28 cellular contexts compared by ENCODE assay signal in genomic region chr2:68390600-68390999, GRCh38.
DNase-seq lines count a peak whose midpoint lies in the region; ATAC-seq, FAIRE-seq and TF ChIP-seq lines count a peak whose summit lies in the region.
"Had no signal": no experiment of that assay in that cellular context is flagged by ENCODE, and none has a peak within 500 bp of the region (broad histone marks: within the 10 kb centered on the region; RNA-seq: fewer than 3 reads in every experiment).

No MANE protein-coding gene starts in this region.

- FAIRE-seq in D721Med (lab: Jason Lieb, UNC): peak; percentile 93
- FAIRE-seq: G401.6, H1 had no signal

- H3K36me3 ChIP-seq in subcutaneous abdominal adipose tissue (ENCODE audit: control insufficient read depth in 5 of 5, insufficient read depth in 5 of 5, low read length in 5 of 5): peaks cover 0 to 38% (median 4%) of the 10 kb centered on the region in 5 donors
- H3K36me3 ChIP-seq: right atrium auricular region, thoracic aorta had no signal

- H3K27ac ChIP-seq in subcutaneous abdominal adipose tissue (ENCODE audit: low read depth, low read length): peak overlapping the region; percentile 64
- H3K27ac ChIP-seq: foreskin keratinocyte, KMS-11, parathyroid adenoma, thoracic aorta had no signal

- H3K4me1 Mint-ChIP-seq in dendritic cell treated with granulocyte-macrophage colony-stimulating factor and Interleukin-4, amounts not matched to agents 40 ng/mL and 50 ng/mL, for 4 days (ENCODE audit: low read depth): peaks cover 60% of the 10 kb centered on the region

- peak overlapping the region; percentile 65 for H3K27ac Mint-ChIP-seq in dendritic cell treated with granulocyte-macrophage colony-stimulating factor and Interleukin-4, amounts not matched to agents 40 ng/mL and 50 ng/mL, for 4 days
- H3K27ac Mint-ChIP-seq: activated naive CD4-positive, alpha-beta T cell treated with anti-CD3 and anti-CD28 coated beads, Interleukin-2, amount 50 U/mL, for 24 hours; activated T-helper 1 cell treated with anti-CD3 and anti-CD28 coated beads, Interleukin-12 subunit alpha, Interleukin-12 subunit beta, Interleukin-2, Interleukin-4 antibody, amounts not matched to agents 30 ng/mL and 10 ng/mL and 1 ng/mL, durations not matched to agents 14 hours and 24 hours and 36 hours; CD8-positive, alpha-beta T cell; WTC11 had no signal

- peaks cover 100% of the 10 kb centered on the region for H3K36me3 Mint-ChIP-seq in dendritic cell treated with granulocyte-macrophage colony-stimulating factor and Interleukin-4, amounts not matched to agents 40 ng/mL and 50 ng/mL, for 4 days (ENCODE audit: low read depth)
- H3K36me3 Mint-ChIP-seq: WTC11 had no signal

- H3K9ac ChIP-seq in subcutaneous abdominal adipose tissue (ENCODE audit: low read length in 5 of 5): peak overlapping the region in 1 of 5 donors; percentile 13
- H3K9ac ChIP-seq: KMS-11, parathyroid adenoma had no signal

- no peaks in the 10 kb centered on the region for H3K27me3 ChIP-seq in subcutaneous abdominal adipose tissue (ENCODE audit: control insufficient read depth in 5 of 5, insufficient read depth in 4 of 5, low read length in 5 of 5)
- H3K27me3 ChIP-seq: right atrium auricular region had no signal

- ATAC-seq in HG02981 (IDR thresholded peaks at IDR 0.05; ENCODE audit: unreplicated experiment): no peak
- ATAC-seq: CD8-positive, alpha-beta T cell; foreskin keratinocyte; WTC11 had no signal

- no peaks in the 10 kb centered on the region for H3K27me3 Mint-ChIP-seq in dendritic cell treated with granulocyte-macrophage colony-stimulating factor and Interleukin-4, amounts not matched to agents 40 ng/mL and 50 ng/mL, for 4 days
- H3K27me3 Mint-ChIP-seq: activated naive CD4-positive, alpha-beta T cell treated with anti-CD3 and anti-CD28 coated beads, Interleukin-2, amount 50 U/mL, for 24 hours had no signal

- H3K4me1 ChIP-seq in subcutaneous abdominal adipose tissue (ENCODE audit: control insufficient read depth in 5 of 5, insufficient read depth in 5 of 5, low read length in 5 of 5): peaks cover 2 to 52% (median 29%) of the 10 kb centered on the region in 5 donors
- H3K4me1 ChIP-seq: foreskin keratinocyte, parathyroid adenoma had no signal

- no peak overlapping the region for H3K4me3 Mint-ChIP-seq in dendritic cell treated with granulocyte-macrophage colony-stimulating factor and Interleukin-4, amounts not matched to agents 40 ng/mL and 50 ng/mL, for 4 days
- H3K4me3 Mint-ChIP-seq: activated naive CD4-positive, alpha-beta T cell treated with anti-CD3 and anti-CD28 coated beads, Interleukin-2, amount 50 U/mL, for 24 hours; activated T-helper 1 cell treated with anti-CD3 and anti-CD28 coated beads, Interleukin-12 subunit alpha, Interleukin-12 subunit beta, Interleukin-2, Interleukin-4 antibody, amounts not matched to agents 30 ng/mL and 10 ng/mL and 1 ng/mL, durations not matched to agents 14 hours and 24 hours and 36 hours; CD8-positive, alpha-beta T cell; WTC11 had no signal

- intact Hi-C loops in dendritic cell treated with granulocyte-macrophage colony-stimulating factor and Interleukin-4, amounts not matched to agents 40 ng/mL and 50 ng/mL, for 4 days (cut with micrococcal nuclease): no loop called here

- H3K4me3 ChIP-seq in subcutaneous abdominal adipose tissue (ENCODE audit: low read depth in 1 of 5, low read length in 5 of 5): no peak overlapping the region
- H3K4me3 ChIP-seq: mucosa of descending colon, right atrium auricular region, thoracic aorta had no signal

- H3K9me3 ChIP-seq in subcutaneous abdominal adipose tissue (ENCODE audit: control insufficient read depth in 5 of 5, low read length in 5 of 5): no peaks in the 10 kb centered on the region
- H3K9me3 ChIP-seq: mucosa of descending colon, right atrium auricular region, thoracic aorta had no signal

- no peak for TF ChIP-seq CTCF in D721Med (IDR thresholded peaks at IDR 0.05; ENCODE audit: insufficient read depth, missing control alignments)

- H3K9me3 Mint-ChIP-seq in dendritic cell treated with granulocyte-macrophage colony-stimulating factor and Interleukin-4, amounts not matched to agents 40 ng/mL and 50 ng/mL, for 4 days: no peaks in the 10 kb centered on the region
- H3K9me3 Mint-ChIP-seq: activated naive CD4-positive, alpha-beta T cell treated with anti-CD3 and anti-CD28 coated beads, Interleukin-2, amount 50 U/mL, for 24 hours; CD8-positive, alpha-beta T cell; WTC11 had no signal

- DNase-seq in D721Med (ENCODE audit: insufficient read length, low spot score) (peak; percentile 27), NCI-H524 treated with DMSO at 0.1 percent for 48 hours (lab: John Stamatoyannopoulos, UW) (peak; percentile 40), GF-D8 (lab: John Stamatoyannopoulos, UW) (no peak), HCEC 1CT (no peak)
- DNase-seq: activated CD4-positive, alpha-beta T cell treated with anti-CD3 and anti-CD28 coated beads, Interleukin-2, amount 50 U/mL, for 4 hours; aorta; CD8-positive, alpha-beta T cell; DMS53; effector CD8-positive, alpha-beta T cell; foreskin keratinocyte; mucosa of descending colon; NCI-H1930; NCI-H774; stimulated activated CD4-positive, alpha-beta T cell treated with anti-CD3 and anti-CD28 coated beads, Interleukin-4, amount 100 ng/mL, for 1 hour; stimulated activated naive CD4-positive, alpha-beta T cell; T-helper 9 cell had no signal

Comparison
In these comparisons a context has a peak if more than half of its experiments do, and no peak if none do; other contexts are left out.
1. DNase-seq: peak in D721Med (single experiment) and NCI-H524 treated with DMSO at 0.1 percent for 48 hours (single experiment); none in GF-D8 (single experiment) and HCEC 1CT (single experiment).